In genomic region chr20:49627329-49627761, GRCh38 we compare ENCODE assay signal across 1 cellular context.
TF ChIP-seq lines count a peak whose summit lies in the region.

No MANE protein-coding gene starts in this region.

TF ChIP-seq in GM12878, 131 proteins besides CTCF, POLR2A, EP300 and RAD21:
- TF ChIP-seq DPF2 (IDR thresholded peaks at IDR 0.05) (0 out of 2 replicates have a peak, but pooled peaks have one; percentile 19), SMAD5 (IDR thresholded peaks at IDR 0.05; ENCODE audit: low read depth) (no peak), NR2C1 (IDR thresholded peaks at IDR 0.05) (no peak), NKRF (conservative IDR thresholded peaks at IDR 0.05) (0 out of 2 replicates have a peak, but pooled peaks have one; percentile 18), GATAD2B (conservative IDR thresholded peaks at IDR 0.05; ENCODE audit: low read depth) (0 out of 2 replicates have a peak, but pooled peaks have one; percentile 49), NR2C2 (IDR thresholded peaks at IDR 0.05; ENCODE audit: borderline replicate concordance, control insufficient read depth, insufficient read length, low read depth) (no peak), SMARCA5 (IDR thresholded peaks at IDR 0.05) (no peak), HSF1 (IDR thresholded peaks at IDR 0.05; ENCODE audit: low read depth, low read length) (no peak), JUND (IDR thresholded peaks at IDR 0.05; ENCODE audit: low read depth, low read length) (no peak), MYB (IDR thresholded peaks at IDR 0.05; ENCODE audit: borderline replicate concordance, low read depth, low read length) (no peak)
